1 cellular context compared by ENCODE assay signal in the genomic region with DNA sequence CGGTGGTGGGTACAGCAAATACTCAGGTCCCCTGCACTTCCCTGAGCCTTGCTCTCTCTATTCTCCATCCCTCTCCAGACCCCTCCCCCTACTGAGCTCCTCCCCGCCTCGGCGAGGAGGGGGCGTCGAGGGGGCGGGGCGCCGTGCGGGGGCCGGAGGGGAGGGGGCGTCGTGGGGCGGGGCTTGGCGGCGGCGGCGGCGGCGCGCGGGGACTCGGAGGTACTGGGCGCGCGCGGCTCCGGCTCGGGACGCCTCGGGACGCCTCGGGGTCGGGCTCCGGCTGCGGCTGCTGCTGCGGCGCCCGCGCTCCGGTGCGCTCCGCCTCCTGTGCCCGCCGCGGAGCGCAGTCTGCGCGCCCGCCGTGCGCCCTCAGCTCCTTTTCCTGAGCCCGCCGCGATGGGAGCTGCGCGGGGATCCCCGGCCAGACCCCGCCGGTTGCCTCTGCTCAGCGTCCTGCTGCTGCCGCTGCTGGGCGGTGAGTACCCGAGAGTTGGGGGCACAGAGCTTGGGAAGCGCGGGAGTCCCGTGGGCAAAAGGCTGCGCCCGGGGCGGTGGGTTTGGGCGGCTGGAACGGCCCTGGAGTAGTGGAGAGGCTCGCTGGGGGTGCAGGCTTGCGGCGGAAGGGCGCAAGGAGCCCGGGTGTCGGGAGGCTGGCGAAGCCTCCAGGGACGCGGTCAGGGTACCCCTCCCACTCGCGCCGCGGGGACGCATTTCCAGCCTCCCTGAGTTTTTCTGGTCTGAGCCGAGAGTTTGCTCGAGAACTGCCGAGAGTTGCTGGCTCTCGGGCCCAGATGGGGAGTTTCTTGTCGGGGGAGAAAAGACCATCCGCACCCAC.
TF ChIP-seq lines count a peak whose summit lies in the region.

A gene (plus strand): TSS at position 222 of the 835 bp plus-strand sequence. CDS start 175 bp downstream, at position 397.

TF ChIP-seq in WTC11, 78 proteins besides CTCF, POLR2A, EP300 and RAD21 (continued from another document):
- TF ChIP-seq, protein P1, sequence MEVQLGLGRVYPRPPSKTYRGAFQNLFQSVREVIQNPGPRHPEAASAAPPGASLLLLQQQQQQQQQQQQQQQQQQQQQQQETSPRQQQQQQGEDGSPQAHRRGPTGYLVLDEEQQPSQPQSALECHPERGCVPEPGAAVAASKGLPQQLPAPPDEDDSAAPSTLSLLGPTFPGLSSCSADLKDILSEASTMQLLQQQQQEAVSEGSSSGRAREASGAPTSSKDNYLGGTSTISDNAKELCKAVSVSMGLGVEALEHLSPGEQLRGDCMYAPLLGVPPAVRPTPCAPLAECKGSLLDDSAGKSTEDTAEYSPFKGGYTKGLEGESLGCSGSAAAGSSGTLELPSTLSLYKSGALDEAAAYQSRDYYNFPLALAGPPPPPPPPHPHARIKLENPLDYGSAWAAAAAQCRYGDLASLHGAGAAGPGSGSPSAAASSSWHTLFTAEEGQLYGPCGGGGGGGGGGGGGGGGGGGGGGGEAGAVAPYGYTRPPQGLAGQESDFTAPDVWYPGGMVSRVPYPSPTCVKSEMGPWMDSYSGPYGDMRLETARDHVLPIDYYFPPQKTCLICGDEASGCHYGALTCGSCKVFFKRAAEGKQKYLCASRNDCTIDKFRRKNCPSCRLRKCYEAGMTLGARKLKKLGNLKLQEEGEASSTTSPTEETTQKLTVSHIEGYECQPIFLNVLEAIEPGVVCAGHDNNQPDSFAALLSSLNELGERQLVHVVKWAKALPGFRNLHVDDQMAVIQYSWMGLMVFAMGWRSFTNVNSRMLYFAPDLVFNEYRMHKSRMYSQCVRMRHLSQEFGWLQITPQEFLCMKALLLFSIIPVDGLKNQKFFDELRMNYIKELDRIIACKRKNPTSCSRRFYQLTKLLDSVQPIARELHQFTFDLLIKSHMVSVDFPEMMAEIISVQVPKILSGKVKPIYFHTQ (CRISPR knock-in tag; IDR thresholded peaks at IDR 0.05), result no peak
- TF ChIP-seq GABPB1 (CRISPR knock-in tag; IDR thresholded peaks at IDR 0.05), result peak; percentile 22; the same call in 1 of the 2 replicates
- TF ChIP-seq EMX1 (CRISPR knock-in tag; IDR thresholded peaks at IDR 0.05), result 0 out of 2 replicates have a peak, but pooled peaks have one; percentile 3
- TF ChIP-seq CBFB (CRISPR knock-in tag; IDR thresholded peaks at IDR 0.05; ENCODE audit: low read depth), result no peak
- TF ChIP-seq RELA (CRISPR knock-in tag; IDR thresholded peaks at IDR 0.05; ENCODE audit: borderline replicate concordance), result no peak
- no peak for TF ChIP-seq ZNF423 (CRISPR knock-in tag; IDR thresholded peaks at IDR 0.05)
- TF ChIP-seq, protein P2, sequence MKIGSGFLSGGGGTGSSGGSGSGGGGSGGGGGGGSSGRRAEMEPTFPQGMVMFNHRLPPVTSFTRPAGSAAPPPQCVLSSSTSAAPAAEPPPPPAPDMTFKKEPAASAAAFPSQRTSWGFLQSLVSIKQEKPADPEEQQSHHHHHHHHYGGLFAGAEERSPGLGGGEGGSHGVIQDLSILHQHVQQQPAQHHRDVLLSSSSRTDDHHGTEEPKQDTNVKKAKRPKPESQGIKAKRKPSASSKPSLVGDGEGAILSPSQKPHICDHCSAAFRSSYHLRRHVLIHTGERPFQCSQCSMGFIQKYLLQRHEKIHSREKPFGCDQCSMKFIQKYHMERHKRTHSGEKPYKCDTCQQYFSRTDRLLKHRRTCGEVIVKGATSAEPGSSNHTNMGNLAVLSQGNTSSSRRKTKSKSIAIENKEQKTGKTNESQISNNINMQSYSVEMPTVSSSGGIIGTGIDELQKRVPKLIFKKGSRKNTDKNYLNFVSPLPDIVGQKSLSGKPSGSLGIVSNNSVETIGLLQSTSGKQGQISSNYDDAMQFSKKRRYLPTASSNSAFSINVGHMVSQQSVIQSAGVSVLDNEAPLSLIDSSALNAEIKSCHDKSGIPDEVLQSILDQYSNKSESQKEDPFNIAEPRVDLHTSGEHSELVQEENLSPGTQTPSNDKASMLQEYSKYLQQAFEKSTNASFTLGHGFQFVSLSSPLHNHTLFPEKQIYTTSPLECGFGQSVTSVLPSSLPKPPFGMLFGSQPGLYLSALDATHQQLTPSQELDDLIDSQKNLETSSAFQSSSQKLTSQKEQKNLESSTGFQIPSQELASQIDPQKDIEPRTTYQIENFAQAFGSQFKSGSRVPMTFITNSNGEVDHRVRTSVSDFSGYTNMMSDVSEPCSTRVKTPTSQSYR (CRISPR knock-in tag; IDR thresholded peaks at IDR 0.05), result 0 out of 2 replicates have a peak, but pooled peaks have one; percentile 28
- TF ChIP-seq MYBL2 (CRISPR knock-in tag; IDR thresholded peaks at IDR 0.05), result no peak
- TF ChIP-seq, protein P3, sequence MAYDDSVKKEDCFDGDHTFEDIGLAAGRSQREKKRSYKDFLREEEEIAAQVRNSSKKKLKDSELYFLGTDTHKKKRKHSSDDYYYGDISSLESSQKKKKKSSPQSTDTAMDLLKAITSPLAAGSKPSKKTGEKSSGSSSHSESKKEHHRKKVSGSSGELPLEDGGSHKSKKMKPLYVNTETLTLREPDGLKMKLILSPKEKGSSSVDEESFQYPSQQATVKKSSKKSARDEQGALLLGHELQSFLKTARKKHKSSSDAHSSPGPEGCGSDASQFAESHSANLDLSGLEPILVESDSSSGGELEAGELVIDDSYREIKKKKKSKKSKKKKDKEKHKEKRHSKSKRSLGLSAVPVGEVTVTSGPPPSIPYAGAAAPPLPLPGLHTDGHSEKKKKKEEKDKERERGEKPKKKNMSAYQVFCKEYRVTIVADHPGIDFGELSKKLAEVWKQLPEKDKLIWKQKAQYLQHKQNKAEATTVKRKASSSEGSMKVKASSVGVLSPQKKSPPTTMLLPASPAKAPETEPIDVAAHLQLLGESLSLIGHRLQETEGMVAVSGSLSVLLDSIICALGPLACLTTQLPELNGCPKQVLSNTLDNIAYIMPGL (CRISPR knock-in tag; IDR thresholded peaks at IDR 0.05), result 0 out of 2 replicates have a peak, but pooled peaks have one; percentile 39
- TF ChIP-seq, protein P4, sequence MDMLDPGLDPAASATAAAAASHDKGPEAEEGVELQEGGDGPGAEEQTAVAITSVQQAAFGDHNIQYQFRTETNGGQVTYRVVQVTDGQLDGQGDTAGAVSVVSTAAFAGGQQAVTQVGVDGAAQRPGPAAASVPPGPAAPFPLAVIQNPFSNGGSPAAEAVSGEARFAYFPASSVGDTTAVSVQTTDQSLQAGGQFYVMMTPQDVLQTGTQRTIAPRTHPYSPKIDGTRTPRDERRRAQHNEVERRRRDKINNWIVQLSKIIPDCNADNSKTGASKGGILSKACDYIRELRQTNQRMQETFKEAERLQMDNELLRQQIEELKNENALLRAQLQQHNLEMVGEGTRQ (CRISPR knock-in tag; IDR thresholded peaks at IDR 0.05), result 0 out of 2 replicates have a peak, but pooled peaks have one; percentile 17
- TF ChIP-seq PRRX2 (CRISPR knock-in tag; IDR thresholded peaks at IDR 0.05), result no peak
- 0 out of 2 replicates have a peak, but pooled peaks have one; percentile 26 for TF ChIP-seq TEAD4 (CRISPR knock-in tag; IDR thresholded peaks at IDR 0.05)
TF ChIP-seq in WTC11: peak in this region for 11.
